8 cellular contexts compared by ENCODE assay signal in the genomic region with DNA sequence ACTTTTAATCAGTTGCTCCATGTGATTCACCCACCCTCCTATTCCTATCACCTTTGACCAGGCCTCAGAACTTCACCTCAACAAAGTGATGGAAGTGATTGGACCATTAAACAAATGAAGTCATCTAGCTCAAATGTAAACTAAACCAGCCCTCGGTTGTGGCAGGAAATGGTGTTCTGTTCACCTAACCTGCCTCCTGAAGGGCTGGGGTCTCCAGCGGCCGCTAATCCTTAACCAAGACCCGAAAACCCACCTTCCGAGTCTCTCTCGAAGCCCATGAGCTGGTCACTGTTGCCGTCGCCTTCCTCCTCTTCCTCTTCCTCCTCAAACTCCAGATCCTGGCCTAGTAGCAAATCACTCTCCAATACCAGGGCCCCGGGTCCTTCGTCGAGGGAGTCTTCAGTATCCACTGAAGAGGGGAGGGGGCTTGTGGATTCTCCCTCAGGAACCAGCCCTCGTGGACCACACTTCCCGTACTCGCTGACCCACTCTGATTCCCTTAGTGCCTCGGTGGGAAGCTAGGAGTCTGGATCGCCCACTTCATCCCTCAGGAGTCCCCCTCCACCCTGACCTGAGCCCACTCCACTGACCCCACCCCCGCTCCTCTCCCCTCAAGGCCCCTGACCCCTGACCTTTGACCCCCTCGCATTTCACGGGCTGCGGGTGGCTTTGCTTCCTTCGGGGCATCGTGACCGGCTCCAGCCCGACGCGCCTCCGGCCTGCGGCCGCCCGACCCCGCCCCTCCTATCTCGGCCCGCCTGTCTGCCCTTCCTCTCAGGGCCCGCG. TPM values are rescaled to one million over a fixed set of nuclear protein-coding genes. Genes with fewer than 3 reads are reported as not detected.
DNase-seq lines count a peak whose midpoint lies in the region; ATAC-seq and TF ChIP-seq lines count a peak whose summit lies in the region.

No MANE protein-coding gene starts in this region.

- peak overlapping the region; percentile 95 for H3K27ac Mint-ChIP-seq in activated T-cell treated with anti-CD3 and anti-CD28 coated beads, Interleukin-2, amount 50 U/mL, for 24 hours
- peak overlapping the region; percentile 96 for H3K27ac Mint-ChIP-seq in nephron progenitor cell

- intact Hi-C loops in vagina (cut with DNase I) = no loop called here

- H3K4me3 Mint-ChIP-seq in activated T-cell treated with anti-CD3 and anti-CD28 coated beads, Interleukin-2, amount 50 U/mL, for 24 hours = peak overlapping the region; percentile 86
- H3K4me3 Mint-ChIP-seq in nephron progenitor cell = peak overlapping the region; percentile 95

- peak; percentile 32 for DNase-seq in COR-L47 (lab: John Stamatoyannopoulos, UW)
- peak; percentile 79 for DNase-seq in NB4 (ENCODE audit: low read depth)
- DNase-seq in activated T-cell treated with anti-CD3 and anti-CD28 coated beads, Interleukin-2, amount 50 U/mL, for 24 hours = no peak
- peak; percentile 35 for DNase-seq in fibroblast of the aortic adventitia (ENCODE audit: low read depth)
- DNase-seq in nephron progenitor cell = peak; percentile 79
- no peak for DNase-seq in vagina (ENCODE audit: extremely low spot score in 2 of 2)

- H3K9me3 ChIP-seq in vagina = no peaks in the 10 kb centered on the region

- TF ChIP-seq CTCF in NB4 (IDR thresholded peaks at IDR 0.05; ENCODE audit: low read depth, low read length) (no peak), fibroblast of the aortic adventitia (IDR thresholded peaks at IDR 0.05; ENCODE audit: insufficient read depth, low read length) (no peak), nephron progenitor cell (IDR thresholded peaks at IDR 0.05) (no peak), vagina (IDR thresholded peaks at IDR 0.05) (no peak)

- peak overlapping the region; percentile 89 for H3K27ac ChIP-seq in vagina

- no peaks in the 10 kb centered on the region for H3K9me3 Mint-ChIP-seq in activated T-cell treated with anti-CD3 and anti-CD28 coated beads, Interleukin-2, amount 50 U/mL, for 24 hours
- H3K9me3 Mint-ChIP-seq in nephron progenitor cell = no peaks in the 10 kb centered on the region

- H3K4me3 ChIP-seq in NB4 (ENCODE audit: low read depth, low read length) = peak overlapping the region; percentile 80
- peak overlapping the region; percentile 88 for H3K4me3 ChIP-seq in fibroblast of the aortic adventitia (ENCODE audit: low read depth, low read length)
- H3K4me3 ChIP-seq in vagina = peak overlapping the region; percentile 77 to 84

- ATAC-seq in GM21515 (IDR thresholded peaks at IDR 0.05; ENCODE audit: unreplicated experiment) (peak; percentile 20), GM19324 (IDR thresholded peaks at IDR 0.05; ENCODE audit: low FRiP score, unreplicated experiment) (no peak)

- peaks cover 20% of the 10 kb centered on the region for H3K4me1 ChIP-seq in vagina

- no peaks in the 10 kb centered on the region for H3K27me3 ChIP-seq in vagina

- peaks cover 42% of the 10 kb centered on the region for H3K4me1 Mint-ChIP-seq in activated T-cell treated with anti-CD3 and anti-CD28 coated beads, Interleukin-2, amount 50 U/mL, for 24 hours (ENCODE audit: low read depth)
- H3K4me1 Mint-ChIP-seq in nephron progenitor cell = peaks cover 39% of the 10 kb centered on the region

- H3K36me3 Mint-ChIP-seq in activated T-cell treated with anti-CD3 and anti-CD28 coated beads, Interleukin-2, amount 50 U/mL, for 24 hours (ENCODE audit: low read depth) = peaks cover 97% of the 10 kb centered on the region
- peaks cover 49% of the 10 kb centered on the region for H3K36me3 Mint-ChIP-seq in nephron progenitor cell (ENCODE audit: low read depth)

- peaks cover 0 to 64% of the 10 kb centered on the region in 2 donors for H3K36me3 ChIP-seq in vagina

- H3K27me3 Mint-ChIP-seq in activated T-cell treated with anti-CD3 and anti-CD28 coated beads, Interleukin-2, amount 50 U/mL, for 24 hours = no peaks in the 10 kb centered on the region
- peaks cover 4% of the 10 kb centered on the region for H3K27me3 Mint-ChIP-seq in nephron progenitor cell (ENCODE audit: low read depth, poor library complexity)

- TF ChIP-seq POLR2A in NB4 (IDR thresholded peaks at IDR 0.05; ENCODE audit: extremely low read depth, insufficient read length) (no peak), vagina (IDR thresholded peaks at IDR 0.05) (no peak)

RNA-seq across cellular contexts. Expression of a gene that starts 0.5 kb away (rescaled TPM):
- total RNA-seq in fibroblast of the aortic adventitia (ENCODE audit: low replicate concordance) (7.3 and 19.2 TPM in 2 replicates), vagina (17.4 TPM)

RNA-seq across cellular contexts. Expression of a gene that starts 9.6 kb away (rescaled TPM):
- 102 and 125 TPM in 2 replicates for total RNA-seq in fibroblast of the aortic adventitia (ENCODE audit: low replicate concordance)
- total RNA-seq in vagina = 99.2 TPM

RNA-seq across cellular contexts. Expression of a gene that starts 9.9 kb away (rescaled TPM):
- total RNA-seq in fibroblast of the aortic adventitia (ENCODE audit: low replicate concordance) = 28.5 and 29.7 TPM in 2 replicates
- total RNA-seq in vagina = 37.1 TPM

RNA-seq across cellular contexts. Expression of a gene that starts 23.5 kb away (rescaled TPM):
- total RNA-seq in fibroblast of the aortic adventitia (ENCODE audit: low replicate concordance) = 27.2 and 33.4 TPM in 2 replicates
- total RNA-seq in vagina = 67.5 TPM

RNA-seq across cellular contexts. Expression of a gene that starts 29.4 kb away (rescaled TPM):
- total RNA-seq in fibroblast of the aortic adventitia (ENCODE audit: low replicate concordance) = 62.2 and 146 TPM in 2 replicates
- 45.4 TPM for total RNA-seq in vagina

Comparison
In these comparisons a context has a peak if more than half of its experiments do, and no peak if none do; other contexts are left out.
1. DNase-seq: peak in COR-L47 (single experiment), NB4 (single experiment), fibroblast of the aortic adventitia (single experiment) and nephron progenitor cell (single experiment); none in activated T-cell treated with anti-CD3 and anti-CD28 coated beads, Interleukin-2, amount 50 U/mL, for 24 hours (single experiment) and vagina (0 of 2).
2. Peak in every context shown above with its lines, with median percentiles within 50 percentile points of each other: H3K4me3 ChIP-seq.